8 cellular contexts compared by ENCODE assay signal in genomic region chr10:100986952-100987684, GRCh38. TPM values are rescaled to one million over a fixed set of nuclear protein-coding genes. Genes with fewer than 3 reads are reported as not detected.
A peak's percentile ranks its signal among the peaks of the same experiment; 100 is the strongest.
DNase-seq lines count a peak whose midpoint lies in the region; ATAC-seq, FAIRE-seq and TF ChIP-seq lines count a peak whose summit lies in the region.

Gene MRPL43 (minus strand): TSS chr10:100987497. CDS start chr10:100987443, 54 bp downstream.
Gene TWNK (plus strand): TSS chr10:100987543. CDS start chr10:100988211, 668 bp downstream.

- WGBS in suprapubic skin = 0% methylated on average over 48 of the region's 75 CpGs

- no peak for TF ChIP-seq CTCF in suprapubic skin (IDR thresholded peaks at IDR 0.05)

- H3K9me3 ChIP-seq in suprapubic skin = no peaks in the 10 kb centered on the region

- TF ChIP-seq EP300 in suprapubic skin (IDR thresholded peaks at IDR 0.05) = no peak

- no peak for TF ChIP-seq POLR2A in suprapubic skin (IDR thresholded peaks at IDR 0.05)

- no peaks in the 10 kb centered on the region for H3K27me3 ChIP-seq in suprapubic skin

- peak; percentile 34 for FAIRE-seq in G401.6 (lab: Jason Lieb, UNC)

- peak; percentile 94 for ATAC-seq in SK-N-SH treated with all-trans-retinoic acid at 6 μM for 48 hours

- peaks cover 41% of the 10 kb centered on the region for H3K36me3 ChIP-seq in suprapubic skin

- peak within 1 kb of the TSS; percentile 79 for H3K27ac ChIP-seq in suprapubic skin

- H3K4me1 ChIP-seq in suprapubic skin = peaks cover 39% of the 10 kb centered on the region

- peak; percentile 42 for DNase-seq in GOT3 (lab: John Stamatoyannopoulos, UW)
- DNase-seq in M059J (ENCODE audit: low read depth) = peak; percentile 74
- peak; percentile 89 for DNase-seq in activated naive CD4-positive, alpha-beta T cell treated with anti-CD3 and anti-CD28 coated beads, Interleukin-2, amount 50 U/mL, for 16 hours
- DNase-seq in glomerular endothelial cell (ENCODE audit: extremely low read depth, low read depth, low spot score) = no peak
- DNase-seq in occipital lobe (lab: John Stamatoyannopoulos, UW) = peak; percentile 79
- peak; percentile 91 to 94 for DNase-seq in suprapubic skin (ENCODE audit: low spot score in 2 of 2)

- peak within 1 kb of the TSS; percentile 83 for H3K4me3 ChIP-seq in suprapubic skin

TF ChIP-seq in SK-N-SH treated with all-trans-retinoic acid at 6 μM for 48 hours, 23 proteins besides CTCF, POLR2A, EP300 and RAD21:
- TF ChIP-seq TCF4 (CRISPR knock-in tag; IDR thresholded peaks at IDR 0.05; ENCODE audit: borderline replicate concordance) (no peak), PATZ1 (CRISPR knock-in tag; IDR thresholded peaks at IDR 0.05; ENCODE audit: borderline replicate concordance) (no peak), PPARA (CRISPR knock-in tag; IDR thresholded peaks at IDR 0.05; ENCODE audit: borderline replicate concordance) (no peak), SNAI2 (CRISPR knock-in tag; IDR thresholded peaks at IDR 0.05) (no peak), ISL1 (CRISPR knock-in tag; IDR thresholded peaks at IDR 0.05) (no peak), ZC3H10 (CRISPR knock-in tag; IDR thresholded peaks at IDR 0.05) (no peak), OSR1 (CRISPR knock-in tag; IDR thresholded peaks at IDR 0.05) (no peak), TOX (CRISPR knock-in tag; IDR thresholded peaks at IDR 0.05; ENCODE audit: borderline replicate concordance) (no peak), ZFP30 (CRISPR knock-in tag; IDR thresholded peaks at IDR 0.05) (no peak)

RNA-seq across cellular contexts. Expression of gene MRPL43, which starts in this region (rescaled TPM):
- 78.0 and 80.2 TPM in 2 replicates for total RNA-seq in M059J (2014; rRNA removed; shearing (Covaris generic))
- total RNA-seq in glomerular endothelial cell (80.9 and 85.6 TPM in 2 replicates), occipital lobe (37.9 TPM), suprapubic skin (10 to 100 TPM; 54.2 to 89.1 (median 62.7) TPM)

RNA-seq across cellular contexts. Expression of gene TWNK, which starts in this region (rescaled TPM):
- total RNA-seq in M059J (2014; rRNA removed; shearing (Covaris generic)) = 5.4 and 9.6 TPM in 2 replicates
- 4.7 and 11.6 TPM in 2 replicates for total RNA-seq in glomerular endothelial cell
- 4.7 TPM for total RNA-seq in occipital lobe
- 1 to 10 TPM; 7.6 to 9.0 (median 8.1) TPM for total RNA-seq in suprapubic skin
